8 cellular contexts compared by ENCODE assay signal in the genomic region with DNA sequence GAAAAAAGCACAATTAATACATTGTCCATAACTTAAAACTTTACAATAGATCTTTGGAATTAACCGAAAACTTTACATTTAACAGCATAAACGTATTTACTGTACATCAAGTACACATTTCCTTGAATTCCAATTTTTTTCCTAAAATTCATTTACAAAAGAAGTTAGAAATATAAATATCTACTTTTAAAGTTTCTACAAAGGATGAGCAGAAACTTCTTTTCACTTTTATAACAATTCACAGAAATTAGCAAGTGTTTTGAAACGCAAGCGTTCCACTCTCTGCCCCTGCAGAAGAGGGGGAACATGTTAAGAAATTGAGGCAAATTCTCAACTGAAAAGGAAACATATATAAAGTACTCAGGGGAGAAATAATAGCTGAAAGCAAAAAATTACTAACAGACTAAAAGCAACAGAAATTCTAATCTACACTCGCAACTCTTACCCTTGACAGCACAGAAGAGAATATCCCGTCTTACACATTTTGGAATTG. TPM values are rescaled to one million over a fixed set of nuclear protein-coding genes. Genes with fewer than 3 reads are reported as not detected.
DNase-seq lines count a peak whose midpoint lies in the region; FAIRE-seq and TF ChIP-seq lines count a peak whose summit lies in the region.

No MANE protein-coding gene starts in this region.

- peak overlapping the region; percentile 61 to 69 for H3K4me2 ChIP-seq in H1 (ENCODE audit: insufficient read depth in 1 of 2, low read depth in 2 of 2, low read length in 2 of 2)

- H3K36me3 Mint-ChIP-seq in neural crest cell (ENCODE audit: low read depth) = peaks cover 7% of the 10 kb centered on the region

- H3K18ac ChIP-seq in H1 (ENCODE audit: extremely low read depth, low read length) = no peak overlapping the region

- H2BK12ac ChIP-seq in H1 (ENCODE audit: low read depth, low read length) = no peak overlapping the region

- no peak overlapping the region for H2BK20ac ChIP-seq in H1 (ENCODE audit: low read length)

- no peak overlapping the region for H4K8ac ChIP-seq in H1 (ENCODE audit: extremely low read depth, insufficient read depth, low read length)

- TF ChIP-seq EP300 in H1 (IDR thresholded peaks at IDR 0.05; ENCODE audit: borderline replicate concordance in 1 of 2, low read depth in 2 of 2, low read length in 2 of 2) = no peak

- H3K9me3 ChIP-seq in NT2/D1 (ENCODE audit: insufficient read depth, low read length) = peaks cover 13% of the 10 kb centered on the region; the same call in 1 of the 2 replicates
- peaks cover 3 to 4% of the 10 kb centered on the region in 2 experiments for H3K9me3 ChIP-seq in H1 (ENCODE audit: insufficient read depth in 2 of 2, low read depth in 1 of 2, low read length in 1 of 2)

- no peaks in the 10 kb centered on the region for H3K27me3 Mint-ChIP-seq in neural crest cell (ENCODE audit: low read depth)

- no peak for FAIRE-seq in H1 (lab: Jason Lieb, UNC)

- H2BK5ac ChIP-seq in H1 (ENCODE audit: low read depth, low read length) = 0 out of 2 replicates have a peak overlapping the region, but pooled peaks have one; percentile 81

- peaks cover 6% of the 10 kb centered on the region for H3K23me2 ChIP-seq in H1 (ENCODE audit: low read depth, low read length)

- H3K4me1 ChIP-seq in NT2/D1 (ENCODE audit: insufficient read depth, insufficient read length) (no peaks in the 10 kb centered on the region), H1 (replicated peaks in 1 of 4; ENCODE audit: control insufficient read depth in 3 of 4, insufficient read depth in 4 of 4, low read length in 3 of 4) (peaks cover 0 to 2% (median 2%) of the 10 kb centered on the region in 4 experiments; a peak in 3 of 7 replicates)

- TF ChIP-seq RAD21 in H1 (IDR thresholded peaks at IDR 0.05 in 1 of 2, conservative IDR thresholded peaks at IDR 0.05 in 1 of 2; ENCODE audit: low read depth in 2 of 2, low read length in 2 of 2) = no peak

- WGBS in H1 (ENCODE audit: extremely low coverage in 1 of 2, insufficient coverage in 1 of 2, insufficient read length in 1 of 2, insufficient replicate concordance in 2 of 2, low coverage in 1 of 2, low lambda C conversion rate in 2 of 2, missing lambda C conversion rate in 1 of 2), 2 experiments = 20% methylated on average over 6 of the region's 6 CpGs; no CpG with 5 or more reads in 1 of the 2 experiments

- H3K36me3 ChIP-seq in NT2/D1 (ENCODE audit: insufficient read depth, insufficient read length, low read length) (peaks cover 20% of the 10 kb centered on the region), H1 (ENCODE audit: control insufficient read depth in 2 of 4, insufficient read depth in 4 of 4, low read length in 3 of 4) (peaks cover 0 to 3% (median 0%) of the 10 kb centered on the region in 4 experiments; a peak in 1 of 8 replicates)

- H3K4me3 Mint-ChIP-seq in neural crest cell = peak overlapping the region; percentile 93

- H2AFZ ChIP-seq in H1 (ENCODE audit: low read length) = no peak overlapping the region

- peak overlapping the region; percentile 94 for H3K27ac Mint-ChIP-seq in neural crest cell (ENCODE audit: unreplicated experiment)

- CTCF ChIA-PET in H1 (lab: Charles Lee; ENCODE audit: partially characterized antibody) = interaction anchor here (1.0 to 4.2 kb wide), 12 partner anchors 9 to 152 kb away, joined by 3 to 32 read pairs (median 8); no protein-coding TSS in a partner anchor

- H3K79me1 ChIP-seq in H1 (ENCODE audit: low read depth, low read length) = no peaks in the 10 kb centered on the region

- no peak overlapping the region for H3K4ac ChIP-seq in H1 (replicated peaks; ENCODE audit: insufficient read length, low read depth, low read length)

- H3K56ac ChIP-seq in H1 (replicated peaks; ENCODE audit: insufficient read length, low read depth, low read length) = no peak overlapping the region

- POLR2A ChIA-PET in H1 (lab: Charles Lee; ENCODE audit: partially characterized antibody) = interaction anchor here (0.6 to 5.4 kb wide), 22 partner anchors 10 to 525 kb away, joined by 3 to 74 read pairs (median 10); partner anchors contain the start of genes AGPS and HNRNPA3

- H3K4me3 ChIP-seq in NT2/D1 (ENCODE audit: insufficient read length, low read depth) (peak overlapping the region; percentile 81), H1 (ENCODE audit: extremely low read depth in 1 of 4, insufficient read depth in 2 of 4, low read depth in 3 of 4, low read length in 4 of 4) (peak overlapping the region; percentile 71 to 82 (median 78))

- H3K27ac ChIP-seq in C4-2B (peak overlapping the region; percentile 98), H1 (ENCODE audit: low read depth, low read length) (0 out of 2 replicates have a peak overlapping the region, but pooled peaks have one; percentile 78)

- no peak overlapping the region for H2BK120ac ChIP-seq in H1 (replicated peaks; ENCODE audit: low read depth, low read length)

- peaks cover 3% of the 10 kb centered on the region for H3K9me3 Mint-ChIP-seq in neural crest cell

- H3K23ac ChIP-seq in H1 (ENCODE audit: insufficient read length) = no peak overlapping the region

- H3K4me1 Mint-ChIP-seq in neural crest cell = peaks cover 48% of the 10 kb centered on the region

- no peak overlapping the region for H3K14ac ChIP-seq in H1 (ENCODE audit: insufficient read length)

- H4K91ac ChIP-seq in H1 (replicated peaks; ENCODE audit: insufficient read length, low read length) = no peak overlapping the region

- TF ChIP-seq CTCF in C4-2B (conservative IDR thresholded peaks at IDR 0.05) (no peak), H1 (IDR thresholded peaks at IDR 0.05; ENCODE audit: control extremely low read depth in 1 of 3, insufficient read depth in 1 of 3, low read depth in 1 of 3, low read length in 3 of 3) (no peak), neural crest cell (conservative IDR thresholded peaks at IDR 0.05) (no peak)

- no peak overlapping the region for H4K5ac ChIP-seq in H1 (ENCODE audit: insufficient read length, low read depth, low read length)

- no peak for TF ChIP-seq POLR2A in H1 (IDR thresholded peaks at IDR 0.05; ENCODE audit: control extremely low read depth in 1 of 2, low read depth in 2 of 2, low read length in 2 of 2)

- H4K20me1 ChIP-seq in H1 (replicated peaks in 1 of 2; ENCODE audit: control insufficient read depth in 1 of 2, insufficient read depth in 2 of 2, low read length in 2 of 2) = peaks cover 3 to 4% of the 10 kb centered on the region in 2 experiments

- H2BK15ac ChIP-seq in H1 (ENCODE audit: low read length) = no peak overlapping the region

- peaks cover 11 to 53% of the 10 kb centered on the region in 2 experiments for H3K79me2 ChIP-seq in H1 (ENCODE audit: control insufficient read depth in 1 of 2, insufficient read depth in 2 of 2, low read length in 2 of 2)

- no peak overlapping the region for H2AK5ac ChIP-seq in H1 (ENCODE audit: low read depth, low read length)

- H3K27me3 ChIP-seq in NT2/D1 (ENCODE audit: insufficient read depth, insufficient read length) = no peaks in the 10 kb centered on the region
- no peaks in the 10 kb centered on the region for H3K27me3 ChIP-seq in H1 (replicated peaks in 1 of 4; ENCODE audit: control insufficient read depth in 3 of 4, extremely low read depth in 1 of 4, insufficient read depth in 3 of 4, low read length in 3 of 4)

- no peak for DNase-seq in NT2/D1 (ENCODE audit: low read depth, low spot score)
- DNase-seq in H1 (ENCODE audit: low read depth in 1 of 2, low spot score in 2 of 2) = no peak
- DNase-seq in neural crest cell (ENCODE audit: low read depth, low spot score) = no peak
- no peak for DNase-seq in NCI-H69 (lab: John Stamatoyannopoulos, UW)
- no peak for DNase-seq in NCI-H345 treated with DMSO at 0.1 percent for 48 hours (lab: John Stamatoyannopoulos, UW; ENCODE audit: unreplicated experiment)
- DNase-seq in DMS 273 treated with DMSO at 0.1 percent for 48 hours (lab: John Stamatoyannopoulos, UW) = no peak
- DNase-seq in NCI-H2081 (lab: John Stamatoyannopoulos, UW) = no peak

- H3K9ac ChIP-seq in NT2/D1 (ENCODE audit: insufficient read length, low read depth) = peak overlapping the region; percentile 95
- H3K9ac ChIP-seq in H1 (replicated peaks in 1 of 4; ENCODE audit: extremely low read depth in 1 of 4, low read depth in 3 of 4, low read length in 3 of 4) = peak overlapping the region in 3 of 4 experiments; percentile 84 to 94 (median 88); a peak in 5 of 7 replicates

TF ChIP-seq in H1, 55 proteins besides CTCF, POLR2A, EP300 and RAD21 (continues in another document):
- TF ChIP-seq SIN3A (conservative IDR thresholded peaks at IDR 0.05 in 1 of 2, IDR thresholded peaks at IDR 0.05 in 1 of 2; ENCODE audit: low read depth in 1 of 2, low read length in 2 of 2) (no peak), RXRA (IDR thresholded peaks at IDR 0.05; ENCODE audit: insufficient read depth, low read depth, low read length) (no peak), CBX5 (IDR thresholded peaks at IDR 0.05; ENCODE audit: low read depth, low read length) (no peak), EGR1 (IDR thresholded peaks at IDR 0.05; ENCODE audit: borderline replicate concordance, low read depth, low read length) (no peak), KDM1A (IDR thresholded peaks at IDR 0.05; ENCODE audit: borderline replicate concordance, low read length) (no peak), CREB1 (IDR thresholded peaks at IDR 0.05) (no peak), NRF1 (IDR thresholded peaks at IDR 0.05; ENCODE audit: low read depth, low read length) (no peak), ASH2L (IDR thresholded peaks at IDR 0.05; ENCODE audit: low read length) (no peak), SP4 (IDR thresholded peaks at IDR 0.05; ENCODE audit: low read length) (no peak)

RNA-seq across cellular contexts. Expression of gene NFE2L2, which starts 1.5 kb away (rescaled TPM):
- 32.3 and 33.2 TPM in 2 replicates for total RNA-seq in H1 (2021; fragmentation: NEBNext Ultra II Directional; extraction: Animal tissue kit (Norgen Biotek cat#: 25700))
- 13.8 and 34.5 TPM in 2 replicates for polyA plus RNA-seq in H1 (2011; rRNA removed)
- polyA plus RNA-seq in H1 (2011; cell fraction: cytosol; rRNA removed) = 22.2 TPM
- polyA plus RNA-seq in H1 (2011; cell fraction: nucleus; rRNA removed) = 18.7 TPM
- 21.1 to 33.8 TPM (median 23.9 TPM) in 4 replicates for polyA plus RNA-seq in H1 (2012, experiment 1 of 2)
- 2.6 TPM for polyA plus RNA-seq in H1 (2012, experiment 2 of 2)
- 25.6 TPM for polyA plus RNA-seq in H1 (2013, experiment 1 of 2)
- polyA plus RNA-seq in H1 (2013, experiment 2 of 2) = 24.8 TPM
- polyA minus RNA-seq in H1 (2011; rRNA and poly(A)+ RNA removed) = 60.9 and 61.4 TPM in 2 replicates
- polyA minus RNA-seq in H1 (2011; cell fraction: cytosol; rRNA and poly(A)+ RNA removed) = 23.4 TPM
- 36.7 TPM for polyA minus RNA-seq in H1 (2011; cell fraction: nucleus; rRNA and poly(A)+ RNA removed)
- 32.3 and 34.0 TPM in 2 replicates for total RNA-seq in neural crest cell

RNA-seq across cellular contexts. Expression of gene HNRNPA3, which starts 50.4 kb away (rescaled TPM):
- 390 and 408 TPM in 2 replicates for total RNA-seq in H1 (2021; fragmentation: NEBNext Ultra II Directional; extraction: Animal tissue kit (Norgen Biotek cat#: 25700))
- 43.6 and 66.1 TPM in 2 replicates for polyA plus RNA-seq in H1 (2011; rRNA removed)
- polyA plus RNA-seq in H1 (2011; cell fraction: cytosol; rRNA removed) = 182 TPM
- polyA plus RNA-seq in H1 (2011; cell fraction: nucleus; rRNA removed) = 30.7 TPM
- 631 to 695 TPM (median 656 TPM) in 4 replicates for polyA plus RNA-seq in H1 (2012, experiment 1 of 2)
- polyA plus RNA-seq in H1 (2012, experiment 2 of 2) = 77.6 TPM
- 348 TPM for polyA plus RNA-seq in H1 (2013, experiment 1 of 2)
- polyA plus RNA-seq in H1 (2013, experiment 2 of 2) = 367 TPM
- polyA minus RNA-seq in H1 (2011; rRNA and poly(A)+ RNA removed) = 30.3 and 37.2 TPM in 2 replicates
- polyA minus RNA-seq in H1 (2011; cell fraction: cytosol; rRNA and poly(A)+ RNA removed) = 58.9 TPM
- polyA minus RNA-seq in H1 (2011; cell fraction: nucleus; rRNA and poly(A)+ RNA removed) = 65.0 TPM
- total RNA-seq in neural crest cell = 397 and 416 TPM in 2 replicates
